Comparison of ENCODE assay signal across 1 cellular context in genomic region chr20:31936430-31936829, GRCh38.
TF ChIP-seq lines count a peak whose summit lies in the region.

No MANE protein-coding gene starts in this region.

TF ChIP-seq in GM23338, 12 proteins besides CTCF, POLR2A, EP300 and RAD21 (continued from another document):
- TF ChIP-seq ZNF462 (CRISPR knock-in tag; IDR thresholded peaks at IDR 0.05) (no peak), ZNF331 (CRISPR knock-in tag; IDR thresholded peaks at IDR 0.05; ENCODE audit: low read depth) (no peak)
TF ChIP-seq in GM23338: peak in this region for 0.
